Comparison of ENCODE assay signal across 1 cellular context in the genomic region with DNA sequence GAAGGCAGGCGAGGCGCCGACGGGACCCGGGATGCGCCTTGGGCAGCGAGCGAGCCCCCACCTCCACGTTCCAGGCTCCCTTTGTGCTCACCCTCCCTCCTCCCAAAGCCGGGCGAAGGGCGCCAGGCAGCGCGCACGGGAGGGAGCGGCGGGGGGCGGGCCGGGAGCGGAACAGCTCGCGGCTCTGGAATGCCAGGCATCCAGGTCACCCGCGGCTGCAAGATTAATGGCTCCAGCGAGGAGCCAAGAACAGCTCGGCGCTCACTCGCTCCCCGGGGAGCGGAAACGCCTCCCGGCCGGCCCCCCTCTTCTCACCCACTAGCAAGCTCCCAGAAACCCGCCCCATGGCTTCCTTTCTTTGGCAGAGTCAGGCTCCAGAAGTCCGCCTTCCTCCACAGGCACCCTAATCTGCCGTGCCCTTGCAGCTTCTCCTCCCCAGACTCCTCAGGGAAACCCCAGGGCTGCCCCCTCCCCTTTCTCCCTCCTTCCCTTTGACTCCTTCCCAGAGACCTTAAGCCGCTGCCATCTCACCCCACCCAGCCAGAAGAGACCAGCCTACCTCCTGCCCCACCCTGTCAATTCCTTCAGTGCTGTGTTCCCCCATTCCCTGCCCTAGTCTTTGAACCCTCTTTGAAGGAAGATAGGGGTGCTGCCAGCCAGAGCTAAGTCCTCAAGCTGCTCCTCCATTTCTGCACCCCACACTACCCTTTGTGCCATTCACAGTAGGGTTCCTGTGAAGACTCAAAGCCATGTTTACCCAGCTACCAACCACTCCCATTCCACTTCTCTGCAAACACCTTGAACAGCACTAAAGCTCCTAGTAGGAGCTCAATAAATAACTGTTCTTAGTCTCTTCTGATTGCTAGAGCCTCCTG.
A peak's percentile ranks its signal among the peaks of the same experiment; 100 is the strongest.
TF ChIP-seq lines count a peak whose summit lies in the region.

No MANE protein-coding gene starts in this region.

TF ChIP-seq in H1, 55 proteins besides CTCF, POLR2A, EP300 and RAD21:
- TF ChIP-seq, protein P1, sequence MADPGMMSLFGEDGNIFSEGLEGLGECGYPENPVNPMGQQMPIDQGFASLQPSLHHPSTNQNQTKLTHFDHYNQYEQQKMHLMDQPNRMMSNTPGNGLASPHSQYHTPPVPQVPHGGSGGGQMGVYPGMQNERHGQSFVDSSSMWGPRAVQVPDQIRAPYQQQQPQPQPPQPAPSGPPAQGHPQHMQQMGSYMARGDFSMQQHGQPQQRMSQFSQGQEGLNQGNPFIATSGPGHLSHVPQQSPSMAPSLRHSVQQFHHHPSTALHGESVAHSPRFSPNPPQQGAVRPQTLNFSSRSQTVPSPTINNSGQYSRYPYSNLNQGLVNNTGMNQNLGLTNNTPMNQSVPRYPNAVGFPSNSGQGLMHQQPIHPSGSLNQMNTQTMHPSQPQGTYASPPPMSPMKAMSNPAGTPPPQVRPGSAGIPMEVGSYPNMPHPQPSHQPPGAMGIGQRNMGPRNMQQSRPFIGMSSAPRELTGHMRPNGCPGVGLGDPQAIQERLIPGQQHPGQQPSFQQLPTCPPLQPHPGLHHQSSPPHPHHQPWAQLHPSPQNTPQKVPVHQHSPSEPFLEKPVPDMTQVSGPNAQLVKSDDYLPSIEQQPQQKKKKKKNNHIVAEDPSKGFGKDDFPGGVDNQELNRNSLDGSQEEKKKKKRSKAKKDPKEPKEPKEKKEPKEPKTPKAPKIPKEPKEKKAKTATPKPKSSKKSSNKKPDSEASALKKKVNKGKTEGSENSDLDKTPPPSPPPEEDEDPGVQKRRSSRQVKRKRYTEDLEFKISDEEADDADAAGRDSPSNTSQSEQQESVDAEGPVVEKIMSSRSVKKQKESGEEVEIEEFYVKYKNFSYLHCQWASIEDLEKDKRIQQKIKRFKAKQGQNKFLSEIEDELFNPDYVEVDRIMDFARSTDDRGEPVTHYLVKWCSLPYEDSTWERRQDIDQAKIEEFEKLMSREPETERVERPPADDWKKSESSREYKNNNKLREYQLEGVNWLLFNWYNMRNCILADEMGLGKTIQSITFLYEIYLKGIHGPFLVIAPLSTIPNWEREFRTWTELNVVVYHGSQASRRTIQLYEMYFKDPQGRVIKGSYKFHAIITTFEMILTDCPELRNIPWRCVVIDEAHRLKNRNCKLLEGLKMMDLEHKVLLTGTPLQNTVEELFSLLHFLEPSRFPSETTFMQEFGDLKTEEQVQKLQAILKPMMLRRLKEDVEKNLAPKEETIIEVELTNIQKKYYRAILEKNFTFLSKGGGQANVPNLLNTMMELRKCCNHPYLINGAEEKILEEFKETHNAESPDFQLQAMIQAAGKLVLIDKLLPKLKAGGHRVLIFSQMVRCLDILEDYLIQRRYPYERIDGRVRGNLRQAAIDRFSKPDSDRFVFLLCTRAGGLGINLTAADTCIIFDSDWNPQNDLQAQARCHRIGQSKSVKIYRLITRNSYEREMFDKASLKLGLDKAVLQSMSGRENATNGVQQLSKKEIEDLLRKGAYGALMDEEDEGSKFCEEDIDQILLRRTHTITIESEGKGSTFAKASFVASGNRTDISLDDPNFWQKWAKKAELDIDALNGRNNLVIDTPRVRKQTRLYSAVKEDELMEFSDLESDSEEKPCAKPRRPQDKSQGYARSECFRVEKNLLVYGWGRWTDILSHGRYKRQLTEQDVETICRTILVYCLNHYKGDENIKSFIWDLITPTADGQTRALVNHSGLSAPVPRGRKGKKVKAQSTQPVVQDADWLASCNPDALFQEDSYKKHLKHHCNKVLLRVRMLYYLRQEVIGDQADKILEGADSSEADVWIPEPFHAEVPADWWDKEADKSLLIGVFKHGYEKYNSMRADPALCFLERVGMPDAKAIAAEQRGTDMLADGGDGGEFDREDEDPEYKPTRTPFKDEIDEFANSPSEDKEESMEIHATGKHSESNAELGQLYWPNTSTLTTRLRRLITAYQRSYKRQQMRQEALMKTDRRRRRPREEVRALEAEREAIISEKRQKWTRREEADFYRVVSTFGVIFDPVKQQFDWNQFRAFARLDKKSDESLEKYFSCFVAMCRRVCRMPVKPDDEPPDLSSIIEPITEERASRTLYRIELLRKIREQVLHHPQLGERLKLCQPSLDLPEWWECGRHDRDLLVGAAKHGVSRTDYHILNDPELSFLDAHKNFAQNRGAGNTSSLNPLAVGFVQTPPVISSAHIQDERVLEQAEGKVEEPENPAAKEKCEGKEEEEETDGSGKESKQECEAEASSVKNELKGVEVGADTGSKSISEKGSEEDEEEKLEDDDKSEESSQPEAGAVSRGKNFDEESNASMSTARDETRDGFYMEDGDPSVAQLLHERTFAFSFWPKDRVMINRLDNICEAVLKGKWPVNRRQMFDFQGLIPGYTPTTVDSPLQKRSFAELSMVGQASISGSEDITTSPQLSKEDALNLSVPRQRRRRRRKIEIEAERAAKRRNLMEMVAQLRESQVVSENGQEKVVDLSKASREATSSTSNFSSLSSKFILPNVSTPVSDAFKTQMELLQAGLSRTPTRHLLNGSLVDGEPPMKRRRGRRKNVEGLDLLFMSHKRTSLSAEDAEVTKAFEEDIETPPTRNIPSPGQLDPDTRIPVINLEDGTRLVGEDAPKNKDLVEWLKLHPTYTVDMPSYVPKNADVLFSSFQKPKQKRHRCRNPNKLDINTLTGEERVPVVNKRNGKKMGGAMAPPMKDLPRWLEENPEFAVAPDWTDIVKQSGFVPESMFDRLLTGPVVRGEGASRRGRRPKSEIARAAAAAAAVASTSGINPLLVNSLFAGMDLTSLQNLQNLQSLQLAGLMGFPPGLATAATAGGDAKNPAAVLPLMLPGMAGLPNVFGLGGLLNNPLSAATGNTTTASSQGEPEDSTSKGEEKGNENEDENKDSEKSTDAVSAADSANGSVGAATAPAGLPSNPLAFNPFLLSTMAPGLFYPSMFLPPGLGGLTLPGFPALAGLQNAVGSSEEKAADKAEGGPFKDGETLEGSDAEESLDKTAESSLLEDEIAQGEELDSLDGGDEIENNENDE (IDR thresholded peaks at IDR 0.05; ENCODE audit: insufficient replicate concordance, low read length), result no peak
- TF ChIP-seq SIX5 (IDR thresholded peaks at IDR 0.05; ENCODE audit: low read depth, low read length) (no peak), TEAD4 (IDR thresholded peaks at IDR 0.05; ENCODE audit: low read depth, low read length) (peak; percentile 98), RNF2 (IDR thresholded peaks at IDR 0.05; ENCODE audit: borderline replicate concordance, low read depth, low read length, missing control alignments, poor library complexity, severe bottlenecking) (no peak), GTF2F1 (IDR thresholded peaks at IDR 0.05; ENCODE audit: borderline replicate concordance, low read depth, low read length) (no peak), SRF (IDR thresholded peaks at IDR 0.05; ENCODE audit: low read depth, low read length) (no peak), YY1 (IDR thresholded peaks at IDR 0.05; ENCODE audit: low read depth, low read length) (peak; percentile 77; the same call in 1 of the 2 replicates), KDM4A (IDR thresholded peaks at IDR 0.05; ENCODE audit: low read depth, low read length, severe bottlenecking) (peak; percentile 26), ZNF274 (IDR thresholded peaks at IDR 0.05; ENCODE audit: borderline replicate concordance, extremely low read depth, low read length) (no peak), ASH2L (IDR thresholded peaks at IDR 0.05; ENCODE audit: low read length) (peak; percentile 62), SAP30 (IDR thresholded peaks at IDR 0.05; ENCODE audit: insufficient read depth, insufficient replicate concordance, low read length) (no peak), SP4 (IDR thresholded peaks at IDR 0.05; ENCODE audit: low read length) (0 out of 2 replicates have a peak, but pooled peaks have one; percentile 40), TAF1 (IDR thresholded peaks at IDR 0.05; ENCODE audit: low read depth, low read length) (peak; percentile 56; the same call in 1 of the 2 replicates), CTBP2 (IDR thresholded peaks at IDR 0.05; ENCODE audit: borderline replicate concordance, insufficient read depth, insufficient read length, low read length) (peak; percentile 82), SIRT6 (IDR thresholded peaks at IDR 0.05; ENCODE audit: low read length) (no peak), POU5F1 (IDR thresholded peaks at IDR 0.05; ENCODE audit: low read depth, low read length) (no peak), SP1 (IDR thresholded peaks at IDR 0.05; ENCODE audit: low read depth, low read length) (peak; percentile 77), RXRA (IDR thresholded peaks at IDR 0.05; ENCODE audit: insufficient read depth, low read depth, low read length) (peak; percentile 77; the same call in 1 of the 2 replicates), HDAC2 (IDR thresholded peaks at IDR 0.05; ENCODE audit: borderline replicate concordance in 1 of 2, low read depth in 2 of 2, low read length in 2 of 2) (0 out of 4 replicates have a peak, but pooled peaks of 1 of the 2 experiments have one; percentile 25), SIN3A (conservative IDR thresholded peaks at IDR 0.05 in 1 of 2, IDR thresholded peaks at IDR 0.05 in 1 of 2; ENCODE audit: low read depth in 1 of 2, low read length in 2 of 2) (0 out of 4 replicates have a peak, but pooled peaks of 1 of the 2 experiments have one; percentile 63), POLR2AphosphoS5 (IDR thresholded peaks at IDR 0.05; ENCODE audit: low read depth, low read length) (peak; percentile 32), SUZ12 (IDR thresholded peaks at IDR 0.05; ENCODE audit: low read length) (no peak), CHD2 (IDR thresholded peaks at IDR 0.05; ENCODE audit: low read length) (peak; percentile 25; the same call in 1 of the 2 replicates), KDM5A (IDR thresholded peaks at IDR 0.05; ENCODE audit: low read length) (no peak), CEBPB (IDR thresholded peaks at IDR 0.05; ENCODE audit: low read depth, low read length) (no peak), GABPA (IDR thresholded peaks at IDR 0.05; ENCODE audit: borderline replicate concordance, insufficient read depth, low read length) (no peak), EGR1 (IDR thresholded peaks at IDR 0.05; ENCODE audit: borderline replicate concordance, low read depth, low read length) (0 out of 2 replicates have a peak, but pooled peaks have one; percentile 41), CBX5 (IDR thresholded peaks at IDR 0.05; ENCODE audit: low read depth, low read length) (no peak), TBP (IDR thresholded peaks at IDR 0.05; ENCODE audit: low read depth, low read length) (peak; percentile 58; the same call in 1 of the 2 replicates), JUND (IDR thresholded peaks at IDR 0.05; ENCODE audit: low read length) (no peak), PHF8 (conservative IDR thresholded peaks at IDR 0.05; ENCODE audit: low read depth, low read length) (peak; percentile 24; the same call in 1 of the 2 replicates), NANOG (IDR thresholded peaks at IDR 0.05; ENCODE audit: insufficient read depth, low read depth, low read length, poor library complexity, severe bottlenecking) (peak; percentile 85), TCF12 (IDR thresholded peaks at IDR 0.05; ENCODE audit: low read depth, low read length) (peak; percentile 59; the same call in 1 of the 2 replicates)
- TF ChIP-seq, protein P2, sequence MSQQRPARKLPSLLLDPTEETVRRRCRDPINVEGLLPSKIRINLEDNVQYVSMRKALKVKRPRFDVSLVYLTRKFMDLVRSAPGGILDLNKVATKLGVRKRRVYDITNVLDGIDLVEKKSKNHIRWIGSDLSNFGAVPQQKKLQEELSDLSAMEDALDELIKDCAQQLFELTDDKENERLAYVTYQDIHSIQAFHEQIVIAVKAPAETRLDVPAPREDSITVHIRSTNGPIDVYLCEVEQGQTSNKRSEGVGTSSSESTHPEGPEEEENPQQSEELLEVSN (IDR thresholded peaks at IDR 0.05), result peak; percentile 34; the same call in 1 of the 2 replicates
- TF ChIP-seq, protein P3, sequence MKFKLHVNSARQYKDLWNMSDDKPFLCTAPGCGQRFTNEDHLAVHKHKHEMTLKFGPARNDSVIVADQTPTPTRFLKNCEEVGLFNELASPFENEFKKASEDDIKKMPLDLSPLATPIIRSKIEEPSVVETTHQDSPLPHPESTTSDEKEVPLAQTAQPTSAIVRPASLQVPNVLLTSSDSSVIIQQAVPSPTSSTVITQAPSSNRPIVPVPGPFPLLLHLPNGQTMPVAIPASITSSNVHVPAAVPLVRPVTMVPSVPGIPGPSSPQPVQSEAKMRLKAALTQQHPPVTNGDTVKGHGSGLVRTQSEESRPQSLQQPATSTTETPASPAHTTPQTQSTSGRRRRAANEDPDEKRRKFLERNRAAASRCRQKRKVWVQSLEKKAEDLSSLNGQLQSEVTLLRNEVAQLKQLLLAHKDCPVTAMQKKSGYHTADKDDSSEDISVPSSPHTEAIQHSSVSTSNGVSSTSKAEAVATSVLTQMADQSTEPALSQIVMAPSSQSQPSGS (IDR thresholded peaks at IDR 0.05; ENCODE audit: low read length), result peak; percentile 75; the same call in 1 of the 2 replicates
- TF ChIP-seq, protein P4, sequence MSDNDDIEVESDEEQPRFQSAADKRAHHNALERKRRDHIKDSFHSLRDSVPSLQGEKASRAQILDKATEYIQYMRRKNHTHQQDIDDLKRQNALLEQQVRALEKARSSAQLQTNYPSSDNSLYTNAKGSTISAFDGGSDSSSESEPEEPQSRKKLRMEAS (IDR thresholded peaks at IDR 0.05), result no peak
- TF ChIP-seq, protein P5, sequence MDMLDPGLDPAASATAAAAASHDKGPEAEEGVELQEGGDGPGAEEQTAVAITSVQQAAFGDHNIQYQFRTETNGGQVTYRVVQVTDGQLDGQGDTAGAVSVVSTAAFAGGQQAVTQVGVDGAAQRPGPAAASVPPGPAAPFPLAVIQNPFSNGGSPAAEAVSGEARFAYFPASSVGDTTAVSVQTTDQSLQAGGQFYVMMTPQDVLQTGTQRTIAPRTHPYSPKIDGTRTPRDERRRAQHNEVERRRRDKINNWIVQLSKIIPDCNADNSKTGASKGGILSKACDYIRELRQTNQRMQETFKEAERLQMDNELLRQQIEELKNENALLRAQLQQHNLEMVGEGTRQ (IDR thresholded peaks at IDR 0.05; ENCODE audit: low read length), result no peak
- TF ChIP-seq, protein P6, sequence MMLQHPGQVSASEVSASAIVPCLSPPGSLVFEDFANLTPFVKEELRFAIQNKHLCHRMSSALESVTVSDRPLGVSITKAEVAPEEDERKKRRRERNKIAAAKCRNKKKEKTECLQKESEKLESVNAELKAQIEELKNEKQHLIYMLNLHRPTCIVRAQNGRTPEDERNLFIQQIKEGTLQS (IDR thresholded peaks at IDR 0.05; ENCODE audit: insufficient read depth, low read depth, low read length), result no peak
TF ChIP-seq in H1: peak in this region for 20.
